1 cellular context compared by ENCODE assay signal in the genomic region with DNA sequence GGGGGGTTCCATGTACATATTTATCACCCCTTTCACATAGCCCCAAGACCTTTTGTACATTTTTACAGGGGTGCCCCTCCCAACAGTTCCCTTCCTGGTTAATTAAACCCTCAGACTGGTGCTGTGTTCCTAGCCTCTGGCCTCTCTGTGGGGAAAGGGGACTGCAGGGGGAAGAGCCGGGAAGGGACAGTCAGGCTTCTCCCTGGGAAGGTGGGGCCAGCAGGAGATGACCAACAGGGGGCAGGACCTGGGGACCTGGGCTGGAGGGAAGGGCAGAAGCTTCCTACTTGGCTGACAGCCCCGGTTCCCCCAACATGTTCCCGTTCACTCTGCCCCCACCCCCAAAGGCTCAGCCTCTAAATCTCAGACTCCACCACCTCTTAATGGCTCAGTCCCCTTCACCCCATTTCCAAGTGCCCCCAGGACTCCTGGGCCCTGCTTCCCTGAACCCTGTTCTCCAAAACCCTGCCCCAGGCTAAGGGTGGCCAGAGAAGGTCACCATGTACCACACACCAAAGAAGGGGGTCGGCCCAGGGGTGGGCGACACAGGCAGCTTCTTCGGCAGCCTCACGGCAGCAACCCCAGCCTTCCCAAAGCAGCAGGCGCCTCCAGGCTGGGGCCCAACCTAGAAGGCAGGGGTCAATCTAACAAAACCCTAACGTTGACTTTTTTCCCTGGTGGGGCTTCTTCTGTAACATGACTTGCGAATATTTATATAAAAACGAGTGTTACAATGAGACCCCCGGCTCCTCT.
TF ChIP-seq lines count a peak whose summit lies in the region.

No MANE protein-coding gene starts in this region.

TF ChIP-seq in GM23338, 12 proteins besides CTCF, POLR2A, EP300 and RAD21 (continued from another document):
- TF ChIP-seq, protein P1, sequence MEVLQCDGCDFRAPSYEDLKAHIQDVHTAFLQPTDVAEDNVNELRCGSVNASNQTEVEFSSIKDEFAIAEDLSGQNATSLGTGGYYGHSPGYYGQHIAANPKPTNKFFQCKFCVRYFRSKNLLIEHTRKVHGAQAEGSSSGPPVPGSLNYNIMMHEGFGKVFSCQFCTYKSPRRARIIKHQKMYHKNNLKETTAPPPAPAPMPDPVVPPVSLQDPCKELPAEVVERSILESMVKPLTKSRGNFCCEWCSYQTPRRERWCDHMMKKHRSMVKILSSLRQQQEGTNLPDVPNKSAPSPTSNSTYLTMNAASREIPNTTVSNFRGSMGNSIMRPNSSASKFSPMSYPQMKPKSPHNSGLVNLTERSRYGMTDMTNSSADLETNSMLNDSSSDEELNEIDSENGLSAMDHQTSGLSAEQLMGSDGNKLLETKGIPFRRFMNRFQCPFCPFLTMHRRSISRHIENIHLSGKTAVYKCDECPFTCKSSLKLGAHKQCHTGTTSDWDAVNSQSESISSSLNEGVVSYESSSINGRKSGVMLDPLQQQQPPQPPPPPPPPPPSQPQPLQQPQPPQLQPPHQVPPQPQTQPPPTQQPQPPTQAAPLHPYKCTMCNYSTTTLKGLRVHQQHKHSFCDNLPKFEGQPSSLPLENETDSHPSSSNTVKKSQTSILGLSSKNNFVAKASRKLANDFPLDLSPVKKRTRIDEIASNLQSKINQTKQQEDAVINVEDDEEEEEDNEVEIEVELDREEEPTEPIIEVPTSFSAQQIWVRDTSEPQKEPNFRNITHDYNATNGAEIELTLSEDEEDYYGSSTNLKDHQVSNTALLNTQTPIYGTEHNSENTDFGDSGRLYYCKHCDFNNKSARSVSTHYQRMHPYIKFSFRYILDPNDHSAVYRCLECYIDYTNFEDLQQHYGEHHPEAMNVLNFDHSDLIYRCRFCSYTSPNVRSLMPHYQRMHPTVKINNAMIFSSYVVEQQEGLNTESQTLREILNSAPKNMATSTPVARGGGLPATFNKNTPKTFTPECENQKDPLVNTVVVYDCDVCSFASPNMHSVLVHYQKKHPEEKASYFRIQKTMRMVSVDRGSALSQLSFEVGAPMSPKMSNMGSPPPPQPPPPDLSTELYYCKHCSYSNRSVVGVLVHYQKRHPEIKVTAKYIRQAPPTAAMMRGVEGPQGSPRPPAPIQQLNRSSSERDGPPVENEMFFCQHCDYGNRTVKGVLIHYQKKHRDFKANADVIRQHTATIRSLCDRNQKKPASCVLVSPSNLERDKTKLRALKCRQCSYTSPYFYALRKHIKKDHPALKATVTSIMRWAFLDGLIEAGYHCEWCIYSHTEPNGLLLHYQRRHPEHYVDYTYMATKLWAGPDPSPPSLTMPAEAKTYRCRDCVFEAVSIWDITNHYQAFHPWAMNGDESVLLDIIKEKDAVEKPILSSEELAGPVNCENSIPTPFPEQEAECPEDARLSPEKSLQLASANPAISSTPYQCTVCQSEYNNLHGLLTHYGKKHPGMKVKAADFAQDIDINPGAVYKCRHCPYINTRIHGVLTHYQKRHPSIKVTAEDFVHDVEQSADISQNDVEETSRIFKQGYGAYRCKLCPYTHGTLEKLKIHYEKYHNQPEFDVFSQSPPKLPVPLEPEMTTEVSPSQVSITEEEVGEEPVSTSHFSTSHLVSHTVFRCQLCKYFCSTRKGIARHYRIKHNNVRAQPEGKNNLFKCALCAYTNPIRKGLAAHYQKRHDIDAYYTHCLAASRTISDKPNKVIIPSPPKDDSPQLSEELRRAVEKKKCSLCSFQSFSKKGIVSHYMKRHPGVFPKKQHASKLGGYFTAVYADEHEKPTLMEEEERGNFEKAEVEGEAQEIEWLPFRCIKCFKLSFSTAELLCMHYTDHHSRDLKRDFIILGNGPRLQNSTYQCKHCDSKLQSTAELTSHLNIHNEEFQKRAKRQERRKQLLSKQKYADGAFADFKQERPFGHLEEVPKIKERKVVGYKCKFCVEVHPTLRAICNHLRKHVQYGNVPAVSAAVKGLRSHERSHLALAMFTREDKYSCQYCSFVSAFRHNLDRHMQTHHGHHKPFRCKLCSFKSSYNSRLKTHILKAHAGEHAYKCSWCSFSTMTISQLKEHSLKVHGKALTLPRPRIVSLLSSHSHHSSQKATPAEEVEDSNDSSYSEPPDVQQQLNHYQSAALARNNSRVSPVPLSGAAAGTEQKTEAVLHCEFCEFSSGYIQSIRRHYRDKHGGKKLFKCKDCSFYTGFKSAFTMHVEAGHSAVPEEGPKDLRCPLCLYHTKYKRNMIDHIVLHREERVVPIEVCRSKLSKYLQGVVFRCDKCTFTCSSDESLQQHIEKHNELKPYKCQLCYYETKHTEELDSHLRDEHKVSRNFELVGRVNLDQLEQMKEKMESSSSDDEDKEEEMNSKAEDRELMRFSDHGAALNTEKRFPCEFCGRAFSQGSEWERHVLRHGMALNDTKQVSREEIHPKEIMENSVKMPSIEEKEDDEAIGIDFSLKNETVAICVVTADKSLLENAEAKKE (CRISPR knock-in tag; IDR thresholded peaks at IDR 0.05) = no peak
- TF ChIP-seq POLR2AphosphoS5 (IDR thresholded peaks at IDR 0.05; ENCODE audit: low read depth) (no peak), EZH2 (IDR thresholded peaks at IDR 0.05; ENCODE audit: low read depth, unreplicated experiment) (no peak), JUNB (IDR thresholded peaks at IDR 0.05; ENCODE audit: unreplicated experiment) (no peak), CREB1 (CRISPR knock-in tag; IDR thresholded peaks at IDR 0.05; ENCODE audit: low read depth) (no peak)
- TF ChIP-seq, protein P2, sequence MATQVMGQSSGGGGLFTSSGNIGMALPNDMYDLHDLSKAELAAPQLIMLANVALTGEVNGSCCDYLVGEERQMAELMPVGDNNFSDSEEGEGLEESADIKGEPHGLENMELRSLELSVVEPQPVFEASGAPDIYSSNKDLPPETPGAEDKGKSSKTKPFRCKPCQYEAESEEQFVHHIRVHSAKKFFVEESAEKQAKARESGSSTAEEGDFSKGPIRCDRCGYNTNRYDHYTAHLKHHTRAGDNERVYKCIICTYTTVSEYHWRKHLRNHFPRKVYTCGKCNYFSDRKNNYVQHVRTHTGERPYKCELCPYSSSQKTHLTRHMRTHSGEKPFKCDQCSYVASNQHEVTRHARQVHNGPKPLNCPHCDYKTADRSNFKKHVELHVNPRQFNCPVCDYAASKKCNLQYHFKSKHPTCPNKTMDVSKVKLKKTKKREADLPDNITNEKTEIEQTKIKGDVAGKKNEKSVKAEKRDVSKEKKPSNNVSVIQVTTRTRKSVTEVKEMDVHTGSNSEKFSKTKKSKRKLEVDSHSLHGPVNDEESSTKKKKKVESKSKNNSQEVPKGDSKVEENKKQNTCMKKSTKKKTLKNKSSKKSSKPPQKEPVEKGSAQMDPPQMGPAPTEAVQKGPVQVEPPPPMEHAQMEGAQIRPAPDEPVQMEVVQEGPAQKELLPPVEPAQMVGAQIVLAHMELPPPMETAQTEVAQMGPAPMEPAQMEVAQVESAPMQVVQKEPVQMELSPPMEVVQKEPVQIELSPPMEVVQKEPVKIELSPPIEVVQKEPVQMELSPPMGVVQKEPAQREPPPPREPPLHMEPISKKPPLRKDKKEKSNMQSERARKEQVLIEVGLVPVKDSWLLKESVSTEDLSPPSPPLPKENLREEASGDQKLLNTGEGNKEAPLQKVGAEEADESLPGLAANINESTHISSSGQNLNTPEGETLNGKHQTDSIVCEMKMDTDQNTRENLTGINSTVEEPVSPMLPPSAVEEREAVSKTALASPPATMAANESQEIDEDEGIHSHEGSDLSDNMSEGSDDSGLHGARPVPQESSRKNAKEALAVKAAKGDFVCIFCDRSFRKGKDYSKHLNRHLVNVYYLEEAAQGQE (IDR thresholded peaks at IDR 0.05; ENCODE audit: unreplicated experiment) = no peak
- TF ChIP-seq, protein P3, sequence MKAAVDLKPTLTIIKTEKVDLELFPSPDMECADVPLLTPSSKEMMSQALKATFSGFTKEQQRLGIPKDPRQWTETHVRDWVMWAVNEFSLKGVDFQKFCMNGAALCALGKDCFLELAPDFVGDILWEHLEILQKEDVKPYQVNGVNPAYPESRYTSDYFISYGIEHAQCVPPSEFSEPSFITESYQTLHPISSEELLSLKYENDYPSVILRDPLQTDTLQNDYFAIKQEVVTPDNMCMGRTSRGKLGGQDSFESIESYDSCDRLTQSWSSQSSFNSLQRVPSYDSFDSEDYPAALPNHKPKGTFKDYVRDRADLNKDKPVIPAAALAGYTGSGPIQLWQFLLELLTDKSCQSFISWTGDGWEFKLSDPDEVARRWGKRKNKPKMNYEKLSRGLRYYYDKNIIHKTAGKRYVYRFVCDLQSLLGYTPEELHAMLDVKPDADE (IDR thresholded peaks at IDR 0.05) = no peak
